ENCODE assay signal across 8 cellular contexts in the genomic region with DNA sequence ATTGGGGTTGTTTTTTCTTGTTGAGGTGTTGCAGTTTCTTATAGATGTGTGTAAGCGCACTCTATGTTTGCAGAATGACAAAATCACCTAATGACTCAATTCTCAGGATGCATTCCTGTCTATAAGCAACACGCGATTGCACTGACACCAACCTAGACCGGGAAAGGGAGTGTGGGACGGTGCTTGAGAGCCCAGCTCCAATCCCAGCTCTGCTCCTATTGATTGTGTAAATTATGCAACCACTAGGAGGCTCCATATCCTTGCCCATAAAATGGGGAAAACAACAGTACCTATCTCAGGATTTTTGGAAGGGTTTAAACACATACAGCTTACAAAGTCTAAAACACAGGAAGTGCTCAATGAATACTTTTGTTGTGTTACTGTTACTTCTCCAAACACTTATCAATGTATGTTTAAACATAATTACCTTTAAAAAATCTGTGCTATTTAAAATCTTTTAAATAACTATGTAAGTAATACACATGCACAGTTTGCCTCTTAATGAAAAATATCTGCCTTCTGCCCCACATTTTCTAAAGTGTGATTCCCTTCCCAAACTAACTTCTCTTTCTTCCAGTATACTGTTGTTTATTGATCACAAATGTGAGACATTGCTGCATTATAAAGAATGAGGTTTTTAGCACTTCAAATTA.
DNase-seq lines count a peak whose midpoint lies in the region; ATAC-seq and TF ChIP-seq lines count a peak whose summit lies in the region.

No MANE protein-coding gene starts in this region.

- H3K4me3 ChIP-seq in brain microvascular endothelial cell (ENCODE audit: low read depth, low read length) (no peak overlapping the region), kidney epithelial cell (ENCODE audit: low read depth, low read length) (no peak overlapping the region)

- peak; percentile 60 for TF ChIP-seq CTCF in brain microvascular endothelial cell (IDR thresholded peaks at IDR 0.05; ENCODE audit: low read depth, low read length, missing control alignments)
- peak; percentile 58 for TF ChIP-seq CTCF in kidney epithelial cell (IDR thresholded peaks at IDR 0.05; ENCODE audit: insufficient read depth, low read length, poor library complexity, severe bottlenecking)

- H3K27me3 ChIP-seq in brain microvascular endothelial cell (replicated peaks) = no peaks in the 10 kb centered on the region
- no peaks in the 10 kb centered on the region for H3K27me3 ChIP-seq in kidney epithelial cell (ENCODE audit: control insufficient read depth, insufficient read depth, low read length)

- ATAC-seq in GM21619 (IDR thresholded peaks at IDR 0.05; ENCODE audit: unreplicated experiment) (peak; percentile 68), GM19328 (IDR thresholded peaks at IDR 0.05; ENCODE audit: unreplicated experiment) (no peak), HG02884 (IDR thresholded peaks at IDR 0.05; ENCODE audit: unreplicated experiment) (no peak)

- no peaks in the 10 kb centered on the region for H3K36me3 ChIP-seq in brain microvascular endothelial cell (replicated peaks)
- no peaks in the 10 kb centered on the region for H3K36me3 ChIP-seq in kidney epithelial cell (ENCODE audit: control insufficient read depth, insufficient read depth, low read length)

- no peak overlapping the region for H3K27ac ChIP-seq in brain microvascular endothelial cell

- in situ Hi-C loops in brain microvascular endothelial cell (cut with HindIII; ENCODE audit: low pct_ligation_motif_present, low sequenced_read_pairs) = no loop called here

- DNase-seq in COLO829 (ENCODE audit: low spot score) (peak; percentile 39), NCI-H187 treated with DMSO at 0.1 percent for 48 hours (lab: John Stamatoyannopoulos, UW) (peak; percentile 10), brain microvascular endothelial cell (peak; percentile 24), kidney epithelial cell (ENCODE audit: low read depth) (no peak)
- DNase-seq in stimulated activated CD4-positive, alpha-beta T cell treated with anti-CD3 and anti-CD28 coated beads, Interleukin-15, amount 100 ng/mL, for 24 hours = no peak

Comparison
In these comparisons a context has a peak if more than half of its experiments do, and no peak if none do; other contexts are left out.
1. DNase-seq: peak in COLO829 (single experiment), NCI-H187 treated with DMSO at 0.1 percent for 48 hours (single experiment) and brain microvascular endothelial cell (single experiment); none in kidney epithelial cell (single experiment) and stimulated activated CD4-positive, alpha-beta T cell treated with anti-CD3 and anti-CD28 coated beads, Interleukin-15, amount 100 ng/mL, for 24 hours (single experiment).